32 cellular contexts compared by ENCODE assay signal in genomic region chr2:56537756-56538155, GRCh38.
"Had no signal": no experiment of that assay in that cellular context is flagged by ENCODE, and none has a peak within 500 bp of the region (broad histone marks: within the 10 kb centered on the region; RNA-seq: fewer than 3 reads in every experiment).

No MANE protein-coding gene starts in this region.

- H3K9me3 Mint-ChIP-seq: activated CD4-positive, alpha-beta T cell treated with anti-CD3 and anti-CD28 coated beads, Interleukin-2, amount 10 ng/mL, durations not matched to agents 24 days and 14 days had no signal

- H3K4me3 ChIP-seq: body of pancreas, gastrocnemius medialis, heart left ventricle had no signal

- H3K27me3 ChIP-seq: body of pancreas, foreskin keratinocyte, gastrocnemius medialis, heart left ventricle had no signal

- H3K36me3 ChIP-seq: gastrocnemius medialis, heart left ventricle, WERI-Rb-1 had no signal

- H3K27ac ChIP-seq: body of pancreas, epithelial cell of prostate, foreskin keratinocyte, gastrocnemius medialis, heart left ventricle, WERI-Rb-1 had no signal

- ATAC-seq: activated CD4-positive, alpha-beta T cell treated with anti-CD3 and anti-CD28 coated beads for 36 hours; activated CD8-positive, alpha-beta memory T cell treated with anti-CD3 and anti-CD28 coated beads, Interleukin-2, amount 10 ng/mL, durations not matched to agents 7 days and 5 days; activated CD8-positive, alpha-beta T cell treated with anti-CD3 and anti-CD28 coated beads, Interleukin-2, amount 10 ng/mL, durations not matched to agents 7 days and 5 days; activated naive CD4-positive, alpha-beta T cell treated with anti-CD3 and anti-CD28 coated beads, Interleukin-2, amount 50 U/mL, for 72 hours; activated T-cell treated with anti-CD3 and anti-CD28 coated beads, Interleukin-2, amount 50 U/mL, for 72 hours; body of pancreas; foreskin keratinocyte; gastrocnemius medialis; heart left ventricle; T-helper 17 cell had no signal

- H3K4me1 ChIP-seq: body of pancreas, foreskin keratinocyte, gastrocnemius medialis had no signal

- H3K4me3 Mint-ChIP-seq: activated CD4-positive, alpha-beta memory T cell treated with anti-CD3 and anti-CD28 coated beads for 36 hours; activated CD4-positive, alpha-beta T cell treated with anti-CD3 and anti-CD28 coated beads for 36 hours; activated CD4-positive, alpha-beta T cell treated with anti-CD3 and anti-CD28 coated beads, Interleukin-2, amount 10 ng/mL, durations not matched to agents 24 days and 14 days; activated CD8-positive, alpha-beta memory T cell treated with anti-CD3 and anti-CD28 coated beads, Interleukin-2, amount 10 ng/mL, durations not matched to agents 7 days and 5 days; activated CD8-positive, alpha-beta T cell treated with anti-CD3 and anti-CD28 coated beads, Interleukin-2, amount 10 ng/mL, durations not matched to agents 7 days and 5 days; activated naive CD4-positive, alpha-beta T cell treated with anti-CD3 and anti-CD28 coated beads, Interleukin-2, amount 10 ng/mL, durations not matched to agents 7 days and 5 days; activated naive CD8-positive, alpha-beta T cell treated with anti-CD3 and anti-CD28 coated beads, Interleukin-2, amount 10 ng/mL, durations not matched to agents 7 days and 5 days; activated T-cell treated with anti-CD3 and anti-CD28 coated beads, Interleukin-2, amount 50 U/mL, for 72 hours; T-helper 17 cell; T-helper 2 cell treated with Interferon-gamma antibody and Interleukin-4, amounts not matched to agents 5 μg/mL and 100 μg/mL, for 36 hours had no signal

- DNase-seq: activated CD4-positive, alpha-beta memory T cell treated with anti-CD3 and anti-CD28 coated beads for 36 hours; activated CD4-positive, alpha-beta T cell treated with anti-CD3 and anti-CD28 coated beads for 36 hours; activated CD4-positive, alpha-beta T cell treated with anti-CD3 and anti-CD28 coated beads, Interleukin-2, amount 10 ng/mL, durations not matched to agents 24 days and 14 days; activated CD4-positive, CD25-positive, alpha-beta regulatory T cell; activated CD4-positive, CD25-positive, alpha-beta regulatory T cell treated with anti-CD3 and anti-CD28 coated beads, Interleukin-2, amount 50 U/mL, for 72 hours; activated CD8-positive, alpha-beta memory T cell treated with anti-CD3 and anti-CD28 coated beads, Interleukin-2, amount 10 ng/mL, durations not matched to agents 7 days and 5 days; activated CD8-positive, alpha-beta memory T cell treated with anti-CD3 and anti-CD28 coated beads, Interleukin-2, amount 50 U/mL, for 4 hours; activated CD8-positive, alpha-beta T cell treated with anti-CD3 and anti-CD28 coated beads, Interleukin-2, amount 10 ng/mL, durations not matched to agents 7 days and 5 days; activated gamma-delta T cell; activated naive CD4-positive, alpha-beta T cell; activated naive CD4-positive, alpha-beta T cell treated with anti-CD3 and anti-CD28 coated beads, Interleukin-2, amount 10 ng/mL, durations not matched to agents 7 days and 5 days; activated naive CD8-positive, alpha-beta T cell treated with anti-CD3 and anti-CD28 coated beads, Interleukin-2, amount 10 ng/mL, durations not matched to agents 7 days and 5 days; activated T-cell treated with anti-CD3 and anti-CD28 coated beads, Interleukin-2, amount 50 U/mL, for 1 hour; activated T-cell treated with anti-CD3 and anti-CD28 coated beads, Interleukin-2, amount 50 U/mL, for 72 hours; amniotic stem cell; anterior cingulate cortex; body of pancreas; caudate nucleus; cortex of kidney; dermis blood vessel endothelial cell; effector CD4-positive, alpha-beta T cell; foreskin keratinocyte; gastrocnemius medialis; glutamatergic neuron; heart left ventricle; T-helper 1 cell; T-helper 17 cell; T1000; WERI-Rb-1 had no signal

- H3K27ac Mint-ChIP-seq: activated CD4-positive, alpha-beta memory T cell treated with anti-CD3 and anti-CD28 coated beads for 36 hours; activated CD4-positive, alpha-beta T cell treated with anti-CD3 and anti-CD28 coated beads for 36 hours; activated CD4-positive, alpha-beta T cell treated with anti-CD3 and anti-CD28 coated beads, Interleukin-2, amount 10 ng/mL, durations not matched to agents 24 days and 14 days; activated CD8-positive, alpha-beta memory T cell treated with anti-CD3 and anti-CD28 coated beads, Interleukin-2, amount 10 ng/mL, durations not matched to agents 7 days and 5 days; activated CD8-positive, alpha-beta T cell treated with anti-CD3 and anti-CD28 coated beads, Interleukin-2, amount 10 ng/mL, durations not matched to agents 7 days and 5 days; activated naive CD4-positive, alpha-beta T cell treated with anti-CD3 and anti-CD28 coated beads, Interleukin-2, amount 10 ng/mL, durations not matched to agents 7 days and 5 days; activated naive CD4-positive, alpha-beta T cell treated with anti-CD3 and anti-CD28 coated beads, Interleukin-2, amount 50 U/mL, for 72 hours; activated naive CD8-positive, alpha-beta T cell treated with anti-CD3 and anti-CD28 coated beads, Interleukin-2, amount 10 ng/mL, durations not matched to agents 7 days and 5 days; activated T-cell treated with anti-CD3 and anti-CD28 coated beads, Interleukin-2, amount 50 U/mL, for 72 hours; T-helper 17 cell; T-helper 2 cell treated with Interferon-gamma antibody and Interleukin-4, amounts not matched to agents 5 μg/mL and 100 μg/mL, for 36 hours had no signal

- H3K9me3 ChIP-seq: body of pancreas, gastrocnemius medialis had no signal

- H3K36me3 Mint-ChIP-seq: activated CD4-positive, alpha-beta memory T cell treated with anti-CD3 and anti-CD28 coated beads for 36 hours; activated CD8-positive, alpha-beta memory T cell treated with anti-CD3 and anti-CD28 coated beads, Interleukin-2, amount 10 ng/mL, durations not matched to agents 7 days and 5 days; activated naive CD4-positive, alpha-beta T cell treated with anti-CD3 and anti-CD28 coated beads, Interleukin-2, amount 10 ng/mL, durations not matched to agents 7 days and 5 days; activated naive CD4-positive, alpha-beta T cell treated with anti-CD3 and anti-CD28 coated beads, Interleukin-2, amount 50 U/mL, for 72 hours; activated naive CD8-positive, alpha-beta T cell treated with anti-CD3 and anti-CD28 coated beads, Interleukin-2, amount 10 ng/mL, durations not matched to agents 7 days and 5 days had no signal

- H3K4me1 Mint-ChIP-seq: activated CD4-positive, alpha-beta T cell treated with anti-CD3 and anti-CD28 coated beads for 36 hours; activated CD4-positive, alpha-beta T cell treated with anti-CD3 and anti-CD28 coated beads, Interleukin-2, amount 10 ng/mL, durations not matched to agents 24 days and 14 days; activated CD8-positive, alpha-beta memory T cell treated with anti-CD3 and anti-CD28 coated beads, Interleukin-2, amount 10 ng/mL, durations not matched to agents 7 days and 5 days; activated naive CD4-positive, alpha-beta T cell treated with anti-CD3 and anti-CD28 coated beads, Interleukin-2, amount 10 ng/mL, durations not matched to agents 7 days and 5 days; activated naive CD8-positive, alpha-beta T cell treated with anti-CD3 and anti-CD28 coated beads, Interleukin-2, amount 10 ng/mL, durations not matched to agents 7 days and 5 days; T-helper 17 cell had no signal

- H3K27me3 Mint-ChIP-seq: activated CD4-positive, alpha-beta memory T cell treated with anti-CD3 and anti-CD28 coated beads for 36 hours; activated CD4-positive, alpha-beta T cell treated with anti-CD3 and anti-CD28 coated beads for 36 hours; activated CD4-positive, alpha-beta T cell treated with anti-CD3 and anti-CD28 coated beads, Interleukin-2, amount 10 ng/mL, durations not matched to agents 24 days and 14 days; activated CD8-positive, alpha-beta memory T cell treated with anti-CD3 and anti-CD28 coated beads, Interleukin-2, amount 10 ng/mL, durations not matched to agents 7 days and 5 days; activated naive CD4-positive, alpha-beta T cell treated with anti-CD3 and anti-CD28 coated beads, Interleukin-2, amount 10 ng/mL, durations not matched to agents 7 days and 5 days; activated naive CD8-positive, alpha-beta T cell treated with anti-CD3 and anti-CD28 coated beads, Interleukin-2, amount 10 ng/mL, durations not matched to agents 7 days and 5 days; T-helper 17 cell had no signal
